Comparison of ENCODE assay signal across 8 cellular contexts in genomic region chr9:3398232-3398648, GRCh38.
DNase-seq lines count a peak whose midpoint lies in the region; ATAC-seq and TF ChIP-seq lines count a peak whose summit lies in the region.

No MANE protein-coding gene starts in this region.

- no peak overlapping the region for H3K23ac ChIP-seq in trophoblast cell (ENCODE audit: low read length)

- peak overlapping the region; percentile 16 for H3K4me3 Mint-ChIP-seq in activated CD4-positive, alpha-beta memory T cell treated with anti-CD3 and anti-CD28 coated beads for 36 hours

- H3K14ac ChIP-seq in trophoblast cell (ENCODE audit: low read length) = no peak overlapping the region

- H3K4me1 Mint-ChIP-seq in activated CD4-positive, alpha-beta memory T cell treated with anti-CD3 and anti-CD28 coated beads for 36 hours (ENCODE audit: low read depth) = peaks cover 18% of the 10 kb centered on the region

- POLR2A ChIA-PET in activated CD4-positive, alpha-beta memory T cell treated with anti-CD3 and anti-CD28 coated beads for 36 hours (lab: Charles Lee) = no interaction called here

- H3K4me3 ChIP-seq in right cardiac atrium (ENCODE audit: low read length) = peak overlapping the region; percentile 10
- no peak overlapping the region for H3K4me3 ChIP-seq in right atrium auricular region
- no peak overlapping the region for H3K4me3 ChIP-seq in trophoblast cell (ENCODE audit: low read depth, low read length)

- 82% methylated on average over 2 of the region's 2 CpGs for WGBS in right cardiac atrium
- no CpG with 5 or more reads among the region's 2 CpGs for WGBS in trophoblast cell (ENCODE audit: extremely low coverage, insufficient coverage, insufficient read length)

- H2BK120ac ChIP-seq in trophoblast cell (ENCODE audit: insufficient read depth, low read length, poor library complexity) = no peak overlapping the region

- H3K18ac ChIP-seq in trophoblast cell (ENCODE audit: low read length) = no peak overlapping the region

- intact Hi-C loops in right cardiac atrium (cut with DNase I) = no loop called here
- intact Hi-C loops in activated CD4-positive, alpha-beta memory T cell treated with anti-CD3 and anti-CD28 coated beads for 36 hours (cut with micrococcal nuclease) = loop anchor here (1.0 kb wide), 1 partner anchor 12 kb away; no protein-coding TSS in a partner anchor

- H3K79me2 ChIP-seq in trophoblast cell (ENCODE audit: control insufficient read depth, insufficient read depth, low read length, poor library complexity) = no peaks in the 10 kb centered on the region

- H3K79me1 ChIP-seq in trophoblast cell (ENCODE audit: low read length) = no peaks in the 10 kb centered on the region

- H3K27me3 Mint-ChIP-seq in activated CD4-positive, alpha-beta memory T cell treated with anti-CD3 and anti-CD28 coated beads for 36 hours = no peaks in the 10 kb centered on the region

- no peak for TF ChIP-seq CTCF in right atrium auricular region (IDR thresholded peaks at IDR 0.05)

- H3K4me1 ChIP-seq in right cardiac atrium (ENCODE audit: control insufficient read depth, insufficient read depth, low read length) (no peaks in the 10 kb centered on the region), right atrium auricular region (peaks cover 0 to 8% of the 10 kb centered on the region in 2 donors), trophoblast cell (ENCODE audit: control insufficient read depth in 1 of 2, insufficient read depth in 2 of 2, low read length in 2 of 2) (no peaks in the 10 kb centered on the region)

- no peak overlapping the region for H4K12ac ChIP-seq in trophoblast cell (ENCODE audit: low read depth, low read length)

- H3K27ac Mint-ChIP-seq in activated CD4-positive, alpha-beta memory T cell treated with anti-CD3 and anti-CD28 coated beads for 36 hours = peak overlapping the region; percentile 56

- ATAC-seq in right cardiac atrium (no peak), HG03103 (IDR thresholded peaks at IDR 0.05; ENCODE audit: low read depth, unreplicated experiment) (peak; percentile 49)

- CTCF ChIA-PET in activated CD4-positive, alpha-beta memory T cell treated with anti-CD3 and anti-CD28 coated beads for 36 hours (lab: Charles Lee) = no interaction called here

- no peak for DNase-seq in right cardiac atrium
- DNase-seq in right atrium auricular region (ENCODE audit: low spot score) = no peak
- no peak for DNase-seq in activated CD4-positive, alpha-beta memory T cell treated with anti-CD3 and anti-CD28 coated beads for 36 hours
- DNase-seq in trophoblast cell = no peak
- DNase-seq in stimulated activated CD4-positive, alpha-beta T cell treated with anti-CD3 and anti-CD28 coated beads, Interleukin-2, amount 100 ng/mL, for 48 hours = no peak
- no peak for DNase-seq in NCI-H748 treated with DMSO at 0.1 percent for 48 hours (lab: John Stamatoyannopoulos, UW)
- no peak for DNase-seq in UCSD-AML1 (lab: John Stamatoyannopoulos, UW; ENCODE audit: unreplicated experiment)

- no peak overlapping the region for H3K9ac ChIP-seq in trophoblast cell (ENCODE audit: low read length)

- no peak overlapping the region for H4K91ac ChIP-seq in trophoblast cell (ENCODE audit: low read depth, low read length)

- no peak overlapping the region for H3K4ac ChIP-seq in trophoblast cell (ENCODE audit: low read depth, low read length)

- no peak overlapping the region for H2BK12ac ChIP-seq in trophoblast cell (ENCODE audit: low read length)

- H3K9me3 Mint-ChIP-seq in activated CD4-positive, alpha-beta memory T cell treated with anti-CD3 and anti-CD28 coated beads for 36 hours = no peaks in the 10 kb centered on the region

- H3K9me3 ChIP-seq in right cardiac atrium (ENCODE audit: control insufficient read depth, low read length) (no peaks in the 10 kb centered on the region), right atrium auricular region (no peaks in the 10 kb centered on the region), trophoblast cell (ENCODE audit: insufficient read depth, low read depth, low read length) (no peaks in the 10 kb centered on the region)

- no peaks in the 10 kb centered on the region for H3K36me3 ChIP-seq in right atrium auricular region
- peaks cover 0 to 2% of the 10 kb centered on the region in 2 experiments for H3K36me3 ChIP-seq in trophoblast cell (ENCODE audit: control insufficient read depth in 1 of 2, insufficient read depth in 2 of 2, low read length in 2 of 2)

- H2AFZ ChIP-seq in trophoblast cell (ENCODE audit: insufficient read depth, low read length, poor library complexity) = no peak overlapping the region

- H2BK5ac ChIP-seq in trophoblast cell (ENCODE audit: low read depth, low read length, poor library complexity) = no peak overlapping the region

- H3K36me3 Mint-ChIP-seq in activated CD4-positive, alpha-beta memory T cell treated with anti-CD3 and anti-CD28 coated beads for 36 hours = peaks cover 16% of the 10 kb centered on the region

- no peak overlapping the region for H3K27ac ChIP-seq in right cardiac atrium (ENCODE audit: low read length)
- no peak overlapping the region for H3K27ac ChIP-seq in right atrium auricular region
- H3K27ac ChIP-seq in trophoblast cell (ENCODE audit: low read depth, low read length) = no peak overlapping the region

- no peak overlapping the region for H3K4me2 ChIP-seq in trophoblast cell (ENCODE audit: low read length)

- no peak overlapping the region for H4K8ac ChIP-seq in trophoblast cell (ENCODE audit: low read depth, low read length)

- no peak overlapping the region for H2AK5ac ChIP-seq in trophoblast cell (ENCODE audit: low read length)

- H3K27me3 ChIP-seq in right cardiac atrium (ENCODE audit: control insufficient read depth, insufficient read depth) (no peaks in the 10 kb centered on the region), right atrium auricular region (no peaks in the 10 kb centered on the region), trophoblast cell (ENCODE audit: insufficient read depth, low read length) (no peaks in the 10 kb centered on the region)
